ENCODE assay signal across 21 cellular contexts in the genomic region with DNA sequence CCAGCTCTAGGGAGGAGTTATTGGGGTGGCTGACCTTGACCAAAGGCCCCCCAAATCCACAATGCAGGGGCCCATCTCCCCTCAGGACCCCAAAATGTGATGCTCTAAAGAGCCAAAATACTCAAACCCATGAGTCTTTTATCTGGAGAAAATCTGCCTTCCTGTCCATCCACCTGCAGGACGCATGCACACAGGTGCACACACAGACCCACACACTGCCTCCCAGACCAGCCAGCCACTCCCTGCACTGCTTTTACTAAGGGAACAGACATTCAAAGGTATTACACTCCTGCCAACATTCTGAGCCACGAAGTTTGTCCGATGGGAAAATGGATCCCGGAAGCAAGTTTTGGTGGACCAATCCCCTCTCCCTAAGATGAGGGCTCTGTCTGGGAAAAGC.
"Had no signal": no experiment of that assay in that cellular context is flagged by ENCODE, and none has a peak within 500 bp of the region (broad histone marks: within the 10 kb centered on the region; RNA-seq: fewer than 3 reads in every experiment).

No MANE protein-coding gene starts in this region.

- H3K27ac Mint-ChIP-seq: activated naive CD4-positive, alpha-beta T cell treated with anti-CD3 and anti-CD28 coated beads, Interleukin-2, amount 10 ng/mL, durations not matched to agents 7 days and 5 days; T-helper 17 cell had no signal

- H3K4me3 Mint-ChIP-seq: activated naive CD4-positive, alpha-beta T cell treated with anti-CD3 and anti-CD28 coated beads, Interleukin-2, amount 10 ng/mL, durations not matched to agents 7 days and 5 days; T-helper 17 cell had no signal

- H3K27me3 ChIP-seq: right atrium auricular region, uterus had no signal

- H3K36me3 ChIP-seq: esophagus squamous epithelium, heart right ventricle, right atrium auricular region, spleen, tibial nerve, uterus, WERI-Rb-1 had no signal

- H3K4me1 Mint-ChIP-seq: activated naive CD4-positive, alpha-beta T cell treated with anti-CD3 and anti-CD28 coated beads, Interleukin-2, amount 10 ng/mL, durations not matched to agents 7 days and 5 days had no signal

- DNase-seq: activated CD4-positive, alpha-beta T cell treated with anti-CD3 and anti-CD28 coated beads for 48 hours; activated CD4-positive, alpha-beta T cell treated with anti-CD3 and anti-CD28 coated beads, Interleukin-2, amount 50 U/mL, for 48 hours; activated gamma-delta T cell; activated naive CD4-positive, alpha-beta T cell treated with anti-CD3 and anti-CD28 coated beads, Interleukin-2, amount 10 ng/mL, durations not matched to agents 7 days and 5 days; amniotic stem cell; caudate nucleus; esophagus squamous epithelium; foreskin melanocyte; heart right ventricle; left ventricle myocardium superior; nucleus accumbens; spleen; stimulated activated naive CD4-positive, alpha-beta T cell; T-helper 17 cell; T1000; uterus; WERI-Rb-1 had no signal

- H3K36me3 Mint-ChIP-seq: activated naive CD4-positive, alpha-beta T cell treated with anti-CD3 and anti-CD28 coated beads, Interleukin-2, amount 10 ng/mL, durations not matched to agents 7 days and 5 days had no signal

- H3K27ac ChIP-seq: esophagus squamous epithelium, heart right ventricle, parathyroid adenoma, right atrium auricular region, spleen, tibial nerve, uterus, WERI-Rb-1 had no signal

- H3K4me1 ChIP-seq: esophagus squamous epithelium, heart right ventricle, parathyroid adenoma, right atrium auricular region, spleen, tibial nerve, uterus had no signal

- H3K9ac ChIP-seq: parathyroid adenoma had no signal

- H3K9me3 Mint-ChIP-seq: activated naive CD4-positive, alpha-beta T cell treated with anti-CD3 and anti-CD28 coated beads, Interleukin-2, amount 10 ng/mL, durations not matched to agents 7 days and 5 days had no signal

- H3K4me3 ChIP-seq: esophagus squamous epithelium, heart right ventricle, right atrium auricular region, spleen, tibial nerve, uterus had no signal

- H3K9me3 ChIP-seq: esophagus squamous epithelium, heart right ventricle, right atrium auricular region, spleen, tibial nerve, uterus had no signal

- ATAC-seq: activated CD4-positive, CD25-positive, alpha-beta regulatory T cell treated with anti-CD3 and anti-CD28 coated beads, Interleukin-2, amount 50 U/mL, for 24 hours; heart right ventricle; left ventricle myocardium superior; T-helper 17 cell had no signal
